13 cellular contexts compared by ENCODE assay signal in genomic region chr16:85082553-85083050, GRCh38. TPM values are rescaled to one million over a fixed set of nuclear protein-coding genes. Genes with fewer than 3 reads are reported as not detected.
DNase-seq lines count a peak whose midpoint lies in the region; ATAC-seq, FAIRE-seq and TF ChIP-seq lines count a peak whose summit lies in the region.
"Had no signal": no experiment of that assay in that cellular context is flagged by ENCODE, and none has a peak within 500 bp of the region (broad histone marks: within the 10 kb centered on the region; RNA-seq: fewer than 3 reads in every experiment).

No MANE protein-coding gene starts in this region.

- DNase-seq in HepG2 (ENCODE audit: low spot score), result no peak
- DNase-seq in right lobe of liver, result no peak
- peak; percentile 85 for DNase-seq in RPMI8226
- DNase-seq in lower lobe of right lung, result no peak
- no peak for DNase-seq in NK-92 (lab: John Stamatoyannopoulos, UW; ENCODE audit: unreplicated experiment)
- DNase-seq in NCI-H1930 (lab: John Stamatoyannopoulos, UW), result no peak
- DNase-seq in PC-3, result no peak
- DNase-seq in NCI-H1436 (lab: John Stamatoyannopoulos, UW), result no peak
- DNase-seq: activated CD4-positive, CD25-positive, alpha-beta regulatory T cell treated with anti-CD3 and anti-CD28 coated beads, Interleukin-2, amount 50 U/mL, for 72 hours; activated gamma-delta T cell; NCI-H226; SHP77 treated with DMSO at 0.1 percent for 48 hours had no signal

- intact Hi-C loops in HepG2 (cut with micrococcal nuclease; ENCODE audit: unreplicated experiment), result no loop called here
- intact Hi-C loops in right lobe of liver (cut with DNase I), result loop anchor here in 1 of 2 donors (10.0 kb wide), 1 partner anchor 118 kb away; no protein-coding TSS in a partner anchor
- intact Hi-C loops in lower lobe of right lung (cut with DNase I), result no loop called here
- intact Hi-C loops in PC-3 (cut with micrococcal nuclease), result loop anchor here (10.0 kb wide), 1 partner anchor 88 kb away; no protein-coding TSS in a partner anchor

- BruUV-seq in HepG2 (replicated peaks; lab: Mats Ljungman, UMichigan) (no TSS peak), PC-3 (replicated peaks; lab: Mats Ljungman, UMichigan) (no TSS peak)

- H4K20me1 ChIP-seq in HepG2 (ENCODE audit: insufficient read depth, low read length) (no peaks in the 10 kb centered on the region), PC-3 (ENCODE audit: low read length) (no peaks in the 10 kb centered on the region)

- TF ChIP-seq CTCF in HepG2 (CRISPR knock-in tag; IDR thresholded peaks at IDR 0.05) (no peak), right lobe of liver (IDR thresholded peaks at IDR 0.05) (no peak), lower lobe of right lung (IDR thresholded peaks at IDR 0.05) (no peak), PC-3 (conservative IDR thresholded peaks at IDR 0.05; ENCODE audit: low read depth, low read length) (no peak)

- in situ Hi-C loops in HepG2 (cut with HindIII; ENCODE audit: extremely low pct_ligation_motif_present, low pct_unique_long_range_greater_than_20kb), result no loop called here

- no peaks in the 10 kb centered on the region for H3K36me3 ChIP-seq in HepG2 (replicated peaks in 1 of 2; ENCODE audit: control insufficient read depth in 1 of 2, insufficient read depth in 2 of 2, low read length in 2 of 2)
- no peaks in the 10 kb centered on the region for H3K36me3 ChIP-seq in right lobe of liver
- peaks cover 41% of the 10 kb centered on the region for H3K36me3 ChIP-seq in lower lobe of right lung
- H3K36me3 ChIP-seq in PC-3 (ENCODE audit: low read depth, low read length), result no peaks in the 10 kb centered on the region

- no peak for TF ChIP-seq POLR2A in HepG2 (IDR thresholded peaks at IDR 0.05; ENCODE audit: insufficient read depth in 1 of 2, low read depth in 2 of 2, low read length in 2 of 2)
- TF ChIP-seq POLR2A in right lobe of liver (IDR thresholded peaks at IDR 0.05), result no peak

- POLR2A ChIA-PET in HepG2 (lab: Yijun Ruan, JAX), result no interaction called here
- POLR2A ChIA-PET in PC-3 (lab: Charles Lee; ENCODE audit: unreplicated experiment), result no interaction called here

- H3K4me3 ChIP-seq in HepG2 (replicated peaks in 1 of 3; ENCODE audit: insufficient read depth in 1 of 3, low read depth in 2 of 3, low read length in 3 of 3), result no peak overlapping the region
- no peak overlapping the region for H3K4me3 ChIP-seq in right lobe of liver
- H3K4me3 ChIP-seq in lower lobe of right lung, result no peak overlapping the region
- no peak overlapping the region for H3K4me3 ChIP-seq in PC-3 (ENCODE audit: low read length)

- H3K9ac ChIP-seq in HepG2 (ENCODE audit: insufficient read depth, low read depth, low read length) (no peak overlapping the region), PC-3 (ENCODE audit: low read length) (no peak overlapping the region)

- H3K27me3 ChIP-seq in HepG2 (ENCODE audit: control insufficient read depth in 1 of 2, insufficient read depth in 2 of 2, low read length in 2 of 2) (peaks cover 27 to 80% of the 10 kb centered on the region in 2 experiments), right lobe of liver (no peaks in the 10 kb centered on the region), lower lobe of right lung (ENCODE audit: low read depth) (no peaks in the 10 kb centered on the region), PC-3 (ENCODE audit: low read length) (no peaks in the 10 kb centered on the region)

- ATAC-seq in HepG2, result peak; percentile 13; the same call in 2 of the 3 replicates
- no peak for ATAC-seq in right lobe of liver
- ATAC-seq in lower lobe of right lung, result peak; percentile 57 to 68
- ATAC-seq in PC-3, result no peak
- ATAC-seq: left lobe of liver had no signal

- TF ChIP-seq EP300 in HepG2 (IDR thresholded peaks at IDR 0.05; ENCODE audit: low read depth in 2 of 2, low read length in 2 of 2) (no peak), HepG2 (CRISPR knock-in tag; IDR thresholded peaks at IDR 0.05; ENCODE audit: borderline replicate concordance) (no peak)

- H3K4me1 ChIP-seq in HepG2 (ENCODE audit: insufficient read depth, low read length) (peaks cover 7% of the 10 kb centered on the region; the same call in 1 of the 2 replicates), right lobe of liver (no peaks in the 10 kb centered on the region), lower lobe of right lung (peaks cover 16% of the 10 kb centered on the region), PC-3 (ENCODE audit: insufficient read depth, low read length) (no peaks in the 10 kb centered on the region)

- H3K27ac ChIP-seq in HepG2 (ENCODE audit: extremely low read length, insufficient read depth, low read length) (no peak overlapping the region), right lobe of liver (no peak overlapping the region), lower lobe of right lung (no peak overlapping the region), PC-3 (ENCODE audit: low read length) (no peak overlapping the region)

- 58% methylated on average over 22 of the region's 23 CpGs for WGBS in HepG2 (ENCODE audit: low lambda C conversion rate)
- 84% methylated on average over 17 of the region's 23 CpGs for WGBS in right lobe of liver (ENCODE audit: insufficient coverage, low coverage, low lambda C conversion rate, missing lambda C conversion rate)

- CTCF ChIA-PET in HepG2 (lab: Yijun Ruan, JAX; ENCODE audit: low intra/inter-chr PET ratio, low total read pairs), result no interaction called here
- CTCF ChIA-PET in PC-3 (lab: Charles Lee), result no interaction called here

- H3K79me2 ChIP-seq in HepG2 (ENCODE audit: insufficient read depth, low read length) (no peaks in the 10 kb centered on the region), PC-3 (ENCODE audit: low read length) (no peaks in the 10 kb centered on the region)

- FAIRE-seq in HepG2 (lab: Jason Lieb, UNC), result no peak

- no peak overlapping the region for H3K4me2 ChIP-seq in HepG2 (ENCODE audit: low read depth, low read length)
- no peak overlapping the region for H3K4me2 ChIP-seq in PC-3 (ENCODE audit: low read length)

- H3K9me2 ChIP-seq in PC-3 (replicated peaks; ENCODE audit: low read length), result no peaks in the 10 kb centered on the region

- H3F3A ChIP-seq in PC-3 (ENCODE audit: low read length, unreplicated experiment), result no peaks in the 10 kb centered on the region

- H3K9me3 ChIP-seq in HepG2 (ENCODE audit: low read length) (no peaks in the 10 kb centered on the region), right lobe of liver (no peaks in the 10 kb centered on the region), lower lobe of right lung (no peaks in the 10 kb centered on the region), PC-3 (ENCODE audit: low read length) (no peaks in the 10 kb centered on the region)

- TF ChIP-seq RAD21 in HepG2 (CRISPR knock-in tag; IDR thresholded peaks at IDR 0.05), result no peak

- H2AFZ ChIP-seq in HepG2 (ENCODE audit: low read length) (no peak overlapping the region), PC-3 (ENCODE audit: low read length) (no peak overlapping the region)

RNA-seq across cellular contexts. Expression of gene CIBAR2, which starts 29.7 kb away (rescaled TPM):
- total RNA-seq in HepG2 (2016; rRNA removed; fragmentation: Illumina TruSeq; extraction: Trizol) (not detected in 2 replicates), right lobe of liver (not detected), lower lobe of right lung (12.8 TPM), PC-3 (2014; rRNA removed) (not detected in 2 replicates)
- total RNA-seq in HepG2 (2016; cell fraction: cytosol; rRNA removed; fragmentation: Illumina TruSeq; extraction: Trizol; ENCODE audit: low read depth), result not detected in 2 replicates
- not detected in 2 replicates for total RNA-seq in HepG2 (2016; cell fraction: insoluble cytoplasmic fraction; rRNA removed; fragmentation: Illumina TruSeq; extraction: Trizol)
- not detected in 2 replicates for total RNA-seq in HepG2 (2016; cell fraction: membrane; rRNA removed; fragmentation: Illumina TruSeq; extraction: Trizol)
- not detected in 2 replicates for total RNA-seq in HepG2 (2016; cell fraction: nucleus; rRNA removed; fragmentation: Illumina TruSeq; extraction: Trizol)
- not detected in 2 replicates for polyA plus RNA-seq in HepG2 (2011; rRNA removed)
- not detected in 2 replicates for polyA plus RNA-seq in HepG2 (2011; cell fraction: cytosol; rRNA removed)
- not detected in 2 replicates for polyA plus RNA-seq in HepG2 (2011; cell fraction: nucleus; rRNA removed)
- polyA plus RNA-seq in HepG2 (2012), result not detected in 2 replicates
- not detected in 2 replicates for polyA plus RNA-seq in HepG2 (2016; cell fraction: cytosol; fragmentation: Illumina TruSeq; extraction: Trizol; ENCODE audit: low read depth)
- polyA plus RNA-seq in HepG2 (2016; cell fraction: insoluble cytoplasmic fraction; fragmentation: Illumina TruSeq; extraction: Trizol; ENCODE audit: low read depth), result not detected in 2 replicates
- polyA plus RNA-seq in HepG2 (2016; cell fraction: membrane; fragmentation: Illumina TruSeq; extraction: Trizol; ENCODE audit: low read depth), result not detected in 2 replicates
- polyA plus RNA-seq in HepG2 (2016; cell fraction: nucleus; fragmentation: Illumina TruSeq; extraction: Trizol; ENCODE audit: insufficient read depth, low read depth), result not detected in 2 replicates
- polyA minus RNA-seq in HepG2 (2011; rRNA and poly(A)+ RNA removed; ENCODE audit: low replicate concordance), result not detected in 2 replicates
- not detected in 2 replicates for polyA minus RNA-seq in HepG2 (2011; cell fraction: cytosol; rRNA and poly(A)+ RNA removed)
- polyA minus RNA-seq in HepG2 (2011; cell fraction: nucleus; rRNA and poly(A)+ RNA removed), result not detected in 2 replicates
- total RNA-seq: left lobe of liver had no signal

RNA-seq across cellular contexts. Expression of gene KIAA0513, which starts 55.0 kb away (rescaled TPM):
- total RNA-seq in HepG2 (2016; rRNA removed; fragmentation: Illumina TruSeq; extraction: Trizol) (1.5 and 1.8 TPM in 2 replicates), right lobe of liver (1 to 10 TPM; 2.6 to 7.4 (median 4.7) TPM), lower lobe of right lung (31.1 TPM), PC-3 (2014; rRNA removed) (5.5 and 7.8 TPM in 2 replicates)
- 0.62 and 0.91 TPM in 2 replicates for total RNA-seq in HepG2 (2016; cell fraction: cytosol; rRNA removed; fragmentation: Illumina TruSeq; extraction: Trizol; ENCODE audit: low read depth)
- total RNA-seq in HepG2 (2016; cell fraction: insoluble cytoplasmic fraction; rRNA removed; fragmentation: Illumina TruSeq; extraction: Trizol), result 1.5 and 1.7 TPM in 2 replicates
- total RNA-seq in HepG2 (2016; cell fraction: membrane; rRNA removed; fragmentation: Illumina TruSeq; extraction: Trizol), result 0.99 and 1.1 TPM in 2 replicates
- total RNA-seq in HepG2 (2016; cell fraction: nucleus; rRNA removed; fragmentation: Illumina TruSeq; extraction: Trizol), result 0.75 and 1.6 TPM in 2 replicates
- polyA plus RNA-seq in HepG2 (2011; rRNA removed), result 1.8 and 2.4 TPM in 2 replicates
- polyA plus RNA-seq in HepG2 (2011; cell fraction: cytosol; rRNA removed), result 1.6 and 2.3 TPM in 2 replicates
- 6.1 and 6.2 TPM in 2 replicates for polyA plus RNA-seq in HepG2 (2011; cell fraction: nucleus; rRNA removed)
- polyA plus RNA-seq in HepG2 (2012), result 1.6 and 2.5 TPM in 2 replicates
- 0.47 and 1.2 TPM in 2 replicates for polyA plus RNA-seq in HepG2 (2016; cell fraction: cytosol; fragmentation: Illumina TruSeq; extraction: Trizol; ENCODE audit: low read depth)
- 1.3 and 1.5 TPM in 2 replicates for polyA plus RNA-seq in HepG2 (2016; cell fraction: insoluble cytoplasmic fraction; fragmentation: Illumina TruSeq; extraction: Trizol; ENCODE audit: low read depth)
- polyA plus RNA-seq in HepG2 (2016; cell fraction: membrane; fragmentation: Illumina TruSeq; extraction: Trizol; ENCODE audit: low read depth), result 0.90 and 1.2 TPM in 2 replicates
- 1.4 and 2.0 TPM in 2 replicates for polyA plus RNA-seq in HepG2 (2016; cell fraction: nucleus; fragmentation: Illumina TruSeq; extraction: Trizol; ENCODE audit: insufficient read depth, low read depth)
- 1.2 and 3.4 TPM in 2 replicates for polyA minus RNA-seq in HepG2 (2011; rRNA and poly(A)+ RNA removed; ENCODE audit: low replicate concordance)
- 0.99 and 1.8 TPM in 2 replicates for polyA minus RNA-seq in HepG2 (2011; cell fraction: cytosol; rRNA and poly(A)+ RNA removed)
- 3.6 and 5.5 TPM in 2 replicates for polyA minus RNA-seq in HepG2 (2011; cell fraction: nucleus; rRNA and poly(A)+ RNA removed)

Comparison
In these comparisons a context has a peak if more than half of its experiments do, and no peak if none do; other contexts are left out.
1. ATAC-seq: peak in HepG2 (single experiment) and lower lobe of right lung (2 of 2); none in right lobe of liver (0 of 4) and PC-3 (single experiment).
2. RNA of gene CIBAR2, which starts 29.7 kb away (total RNA-seq): 12.8 TPM in lower lobe of right lung (single experiment); not detected in HepG2, not detected in right lobe of liver and not detected in PC-3; every median in the first group is over 10 times any median in the second.